ENCODE assay signal across 17 cellular contexts in the genomic region with DNA sequence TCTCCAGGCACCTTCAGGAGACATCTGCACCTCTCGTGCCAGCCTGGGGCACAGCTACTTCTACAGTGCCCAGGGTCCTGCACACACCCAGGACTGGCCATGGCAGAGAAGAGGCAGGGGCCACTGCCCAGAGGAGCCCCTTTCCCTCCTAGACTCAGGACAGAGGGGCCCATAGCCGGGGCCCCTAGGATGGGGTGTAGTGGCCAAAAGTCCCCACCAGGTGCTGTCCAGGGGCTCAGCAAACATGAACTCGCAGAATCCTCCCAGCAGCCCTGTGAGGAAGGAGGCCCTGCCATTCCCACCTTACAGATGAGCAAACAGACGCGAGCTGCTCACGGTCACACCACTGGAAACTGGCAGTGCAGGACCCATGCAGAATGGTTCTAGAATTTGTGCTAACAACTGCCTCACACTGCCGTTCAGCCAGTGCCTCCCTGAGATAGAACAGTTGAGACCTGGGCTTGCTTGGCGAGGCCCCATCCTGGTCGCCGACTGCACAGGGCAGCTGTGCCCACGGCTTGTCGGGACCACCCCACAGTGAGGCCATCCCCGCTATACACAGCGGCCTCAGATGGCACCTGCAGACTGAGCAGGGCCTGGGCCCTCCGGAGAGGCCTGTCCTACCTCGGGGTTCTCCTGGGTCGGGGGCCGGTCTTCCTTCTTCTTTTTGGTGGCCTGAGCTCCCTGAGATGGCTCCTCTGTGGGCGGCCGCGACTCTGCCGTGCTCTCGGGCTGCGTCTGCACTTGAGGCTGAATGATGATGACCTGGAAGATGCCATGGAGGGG.
DNase-seq lines count a peak whose midpoint lies in the region; ATAC-seq and TF ChIP-seq lines count a peak whose summit lies in the region.
"Had no signal": no experiment of that assay in that cellular context is flagged by ENCODE, and none has a peak within 500 bp of the region (broad histone marks: within the 10 kb centered on the region; RNA-seq: fewer than 3 reads in every experiment).

No MANE protein-coding gene starts in this region.

- H2AFZ ChIP-seq in trophoblast cell (ENCODE audit: insufficient read depth, low read length, poor library complexity), result no peak overlapping the region

- peaks cover 2% of the 10 kb centered on the region for H3K79me2 ChIP-seq in trophoblast cell (ENCODE audit: control insufficient read depth, insufficient read depth, low read length, poor library complexity)

- no peak overlapping the region for H2AK5ac ChIP-seq in trophoblast cell (ENCODE audit: low read length)

- H4K12ac ChIP-seq in trophoblast cell (ENCODE audit: low read depth, low read length), result no peak overlapping the region

- no peak overlapping the region for H2BK120ac ChIP-seq in trophoblast cell (ENCODE audit: insufficient read depth, low read length, poor library complexity)

- H2BK5ac ChIP-seq in trophoblast cell (ENCODE audit: low read depth, low read length, poor library complexity), result no peak overlapping the region

- H2BK12ac ChIP-seq in trophoblast cell (ENCODE audit: low read length), result no peak overlapping the region

- peaks cover 10% of the 10 kb centered on the region for H3K79me1 ChIP-seq in trophoblast cell (ENCODE audit: low read length)

- WGBS in endodermal cell (ENCODE audit: insufficient coverage in 1 of 2, insufficient read length in 1 of 2), 2 experiments, result 95 to 96% methylated on average over 12 to 24 of the region's 24 CpGs
- WGBS in trophoblast cell (ENCODE audit: extremely low coverage, insufficient coverage, insufficient read length), result no CpG with 5 or more reads among the region's 24 CpGs

- no peak overlapping the region for H3K4ac ChIP-seq in trophoblast cell (ENCODE audit: low read depth, low read length)

- H3K9ac ChIP-seq in endodermal cell (ENCODE audit: extremely low read depth, low read length, poor library complexity, severe bottlenecking) (no peak overlapping the region), trophoblast cell (ENCODE audit: low read length) (no peak overlapping the region)
- H3K9ac ChIP-seq: BLaER1 treated with 17β-estradiol and CSF1 and Interleukin-3, amounts not matched to agents 10 nM and 100 nM had no signal

- no peak for ATAC-seq in lower lobe of right lung
- ATAC-seq in GM21576 (IDR thresholded peaks at IDR 0.05; ENCODE audit: unreplicated experiment), result no peak
- ATAC-seq: PC-3 had no signal

- H3K14ac ChIP-seq in trophoblast cell (ENCODE audit: low read length), result no peak overlapping the region

- no peak overlapping the region for H3K4me3 ChIP-seq in endodermal cell (ENCODE audit: low read length)
- H3K4me3 ChIP-seq in lower lobe of right lung, result no peak overlapping the region
- no peak overlapping the region for H3K4me3 ChIP-seq in trophoblast cell (ENCODE audit: low read depth, low read length)
- H3K4me3 ChIP-seq: BLaER1 treated with 17β-estradiol and CSF1 and Interleukin-3, amounts not matched to agents 10 nM and 100 nM had no signal

- H3K4me3 Mint-ChIP-seq in endodermal cell, result no peak overlapping the region
- H3K4me3 Mint-ChIP-seq in type B pancreatic cell, result no peak overlapping the region

- H3K4me1 ChIP-seq in endodermal cell (ENCODE audit: control insufficient read depth, insufficient read depth, low read length) (no peaks in the 10 kb centered on the region), lower lobe of right lung (no peaks in the 10 kb centered on the region), trophoblast cell (ENCODE audit: control insufficient read depth in 1 of 2, insufficient read depth in 2 of 2, low read length in 2 of 2) (peaks cover 13 to 16% of the 10 kb centered on the region in 2 experiments)
- H3K4me1 ChIP-seq: BLaER1 treated with 17β-estradiol and CSF1 and Interleukin-3, amounts not matched to agents 10 nM and 100 nM had no signal

- H3K23ac ChIP-seq in trophoblast cell (ENCODE audit: low read length), result no peak overlapping the region

- H3K27ac Mint-ChIP-seq in endodermal cell (no peak overlapping the region), type B pancreatic cell (no peak overlapping the region)

- H3K4me1 Mint-ChIP-seq in endodermal cell, result no peaks in the 10 kb centered on the region
- H3K4me1 Mint-ChIP-seq in type B pancreatic cell (ENCODE audit: unreplicated experiment), result no peaks in the 10 kb centered on the region

- H4K8ac ChIP-seq in trophoblast cell (ENCODE audit: low read depth, low read length), result no peak overlapping the region

- peaks cover 74% of the 10 kb centered on the region for H3K36me3 ChIP-seq in endodermal cell (ENCODE audit: control insufficient read depth, insufficient read depth, low read length)
- H3K36me3 ChIP-seq in lower lobe of right lung, result no peaks in the 10 kb centered on the region
- peaks cover 8 to 9% of the 10 kb centered on the region in 2 experiments for H3K36me3 ChIP-seq in trophoblast cell (ENCODE audit: control insufficient read depth in 1 of 2, insufficient read depth in 2 of 2, low read length in 2 of 2)

- H3K36me3 Mint-ChIP-seq in endodermal cell (ENCODE audit: low read depth) (peaks cover 70% of the 10 kb centered on the region), type B pancreatic cell (peaks cover 30% of the 10 kb centered on the region)

- H3K9me3 Mint-ChIP-seq in endodermal cell (peaks cover 38% of the 10 kb centered on the region), type B pancreatic cell (peaks cover 13% of the 10 kb centered on the region)

- H3K9me3 ChIP-seq in endodermal cell (ENCODE audit: control insufficient read depth, low read length), result peaks cover 35% of the 10 kb centered on the region
- H3K9me3 ChIP-seq in lower lobe of right lung, result no peaks in the 10 kb centered on the region
- peaks cover 19% of the 10 kb centered on the region for H3K9me3 ChIP-seq in trophoblast cell (ENCODE audit: insufficient read depth, low read depth, low read length)

- intact Hi-C loops in lower lobe of right lung (cut with DNase I), result no loop called here

- no peak overlapping the region for H4K91ac ChIP-seq in trophoblast cell (ENCODE audit: low read depth, low read length)

- H3K27ac ChIP-seq in endodermal cell (ENCODE audit: low read depth, low read length) (no peak overlapping the region), lower lobe of right lung (no peak overlapping the region), trophoblast cell (ENCODE audit: low read depth, low read length) (no peak overlapping the region)
- H3K27ac ChIP-seq: 22Rv1; BLaER1 treated with 17β-estradiol and CSF1 and Interleukin-3, amounts not matched to agents 10 nM and 100 nM had no signal

- H3K27me3 Mint-ChIP-seq in endodermal cell (ENCODE audit: insufficient read depth), result no peaks in the 10 kb centered on the region
- no peaks in the 10 kb centered on the region for H3K27me3 Mint-ChIP-seq in type B pancreatic cell

- TF ChIP-seq CTCF in endodermal cell (conservative IDR thresholded peaks at IDR 0.05) (peak; percentile 35), lower lobe of right lung (IDR thresholded peaks at IDR 0.05) (no peak), type B pancreatic cell (conservative IDR thresholded peaks at IDR 0.05) (peak; percentile 27)

- DNase-seq in activated CD4-positive, CD25-positive, alpha-beta regulatory T cell treated with anti-CD3 and anti-CD28 coated beads, Interleukin-2, amount 50 U/mL, for 72 hours, result peak; percentile 13
- no peak for DNase-seq in activated CD4-positive, CD25-positive, alpha-beta regulatory T cell (lab: John Stamatoyannopoulos, UW)
- DNase-seq in endodermal cell (peak; percentile 27), lower lobe of right lung (peak; percentile 36), type B pancreatic cell (ENCODE audit: extremely low spot score, unreplicated experiment) (no peak), trophoblast cell (no peak), NOMO-1 treated with DMSO at 0.1 percent for 48 hours (lab: John Stamatoyannopoulos, UW; ENCODE audit: unreplicated experiment) (no peak)
- DNase-seq: KG1, NCI-H1048, NCI-H146, NCI-H2081 treated with DMSO at 0.1 percent for 48 hours, NCI-H2227 treated with DMSO at 0.1 percent for 48 hours, NCI-H526 treated with DMSO at 0.1 percent for 48 hours, PC-3 had no signal

- no peak overlapping the region for H3K18ac ChIP-seq in trophoblast cell (ENCODE audit: low read length)

- H3K4me2 ChIP-seq in trophoblast cell (ENCODE audit: low read length), result no peak overlapping the region
- H3K4me2 ChIP-seq: BLaER1 treated with 17β-estradiol and CSF1 and Interleukin-3, amounts not matched to agents 10 nM and 100 nM had no signal

- H3K27me3 ChIP-seq in endodermal cell (ENCODE audit: control insufficient read depth, insufficient read depth, low read length, poor library complexity, severe bottlenecking), result no peaks in the 10 kb centered on the region
- peaks cover 9% of the 10 kb centered on the region for H3K27me3 ChIP-seq in lower lobe of right lung (ENCODE audit: low read depth)
- H3K27me3 ChIP-seq in trophoblast cell (ENCODE audit: insufficient read depth, low read length), result no peaks in the 10 kb centered on the region
- H3K27me3 ChIP-seq: BLaER1 treated with 17β-estradiol and CSF1 and Interleukin-3, amounts not matched to agents 10 nM and 100 nM had no signal

Comparison
In these comparisons a context has a peak if more than half of its experiments do, and no peak if none do; other contexts are left out.
1. DNase-seq: peak in activated CD4-positive, CD25-positive, alpha-beta regulatory T cell treated with anti-CD3 and anti-CD28 coated beads, Interleukin-2, amount 50 U/mL, for 72 hours (single experiment), endodermal cell (single experiment) and lower lobe of right lung (single experiment); none in activated CD4-positive, CD25-positive, alpha-beta regulatory T cell (0 of 4), type B pancreatic cell (single experiment), trophoblast cell (0 of 2) and NOMO-1 treated with DMSO at 0.1 percent for 48 hours (single experiment).